ENCODE assay signal across 8 cellular contexts in the genomic region with DNA sequence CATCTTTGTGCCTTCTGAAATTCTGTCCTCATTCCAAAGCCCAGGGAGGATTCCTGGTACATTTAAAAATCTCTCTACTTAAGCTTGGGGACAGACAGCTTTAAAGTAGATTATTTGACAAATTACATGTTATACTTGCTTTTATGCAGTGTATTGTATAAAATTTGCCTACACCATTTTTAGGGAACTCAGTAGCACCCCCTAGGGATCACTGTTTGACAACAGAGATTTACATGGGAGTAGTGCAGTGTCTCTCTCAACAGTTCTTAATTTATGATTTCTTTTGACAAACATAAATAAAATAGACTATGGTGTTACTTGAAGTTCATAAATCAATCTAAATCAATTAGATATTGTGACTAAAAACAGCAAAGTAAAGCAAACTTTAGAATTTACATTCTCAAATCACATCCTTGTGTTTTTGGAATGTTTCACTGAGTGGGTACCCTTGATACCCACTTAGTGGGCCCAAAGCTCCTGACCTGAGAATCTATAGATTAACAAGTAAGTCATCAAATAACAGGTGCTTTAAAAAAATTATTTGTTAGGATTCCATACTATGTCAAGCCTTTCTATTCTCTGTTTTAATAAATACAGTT.
A peak's percentile ranks its signal among the peaks of the same experiment; 100 is the strongest.
DNase-seq lines count a peak whose midpoint lies in the region; ATAC-seq, FAIRE-seq and TF ChIP-seq lines count a peak whose summit lies in the region.

No MANE protein-coding gene starts in this region.

- H4K20me1 ChIP-seq in KMS-11 (ENCODE audit: insufficient read depth), result no peaks in the 10 kb centered on the region

- intact Hi-C loops in prostate gland (cut with DNase I), result no loop called here

- peak; percentile 52 for DNase-seq in EH (ENCODE audit: low read depth)
- peak; percentile 63 for DNase-seq in adipocyte (ENCODE audit: low read depth)
- peak; percentile 52 to 53 for DNase-seq in lung microvascular endothelial cell (ENCODE audit: low read depth in 2 of 2)
- DNase-seq in H54 (ENCODE audit: insufficient read length, low spot score), result no peak
- no peak for DNase-seq in NCI-H1436 treated with DMSO at 0.1 percent for 48 hours (lab: John Stamatoyannopoulos, UW)
- no peak for DNase-seq in prostate gland (ENCODE audit: low spot score)

- H3K4me3 ChIP-seq in KMS-11 (IDR thresholded peaks at IDR 0.05; ENCODE audit: insufficient read depth, low read depth, low read length) (no peak overlapping the region), adipocyte (ENCODE audit: low read length) (no peak overlapping the region), prostate gland (no peak overlapping the region)

- H3K27ac ChIP-seq in KMS-11 (no peak overlapping the region), prostate gland (no peak overlapping the region)

- H3K9ac ChIP-seq in KMS-11 (no peak overlapping the region), adipocyte (ENCODE audit: low read length) (no peak overlapping the region)

- TF ChIP-seq CTCF in KMS-11 (conservative IDR thresholded peaks at IDR 0.05; ENCODE audit: low read depth, low read length) (peak; percentile 48), prostate gland (IDR thresholded peaks at IDR 0.05) (peak in 1 of 4 experiments; percentile 8)

- H3K36me3 ChIP-seq in KMS-11 (ENCODE audit: insufficient read depth), result no peaks in the 10 kb centered on the region
- H3K36me3 ChIP-seq in adipocyte (ENCODE audit: control insufficient read depth, insufficient read depth, low read length, severe bottlenecking), result no peaks in the 10 kb centered on the region
- H3K36me3 ChIP-seq in prostate gland, result no peaks in the 10 kb centered on the region

- no peak for FAIRE-seq in H54 (lab: Jason Lieb, UNC)

- H3K27me3 ChIP-seq in KMS-11 (ENCODE audit: insufficient read depth, low read depth), result no peaks in the 10 kb centered on the region
- no peaks in the 10 kb centered on the region for H3K27me3 ChIP-seq in adipocyte (replicated peaks; ENCODE audit: control insufficient read depth, insufficient read depth, low read length)
- H3K27me3 ChIP-seq in prostate gland (replicated peaks; ENCODE audit: insufficient read depth), result no peaks in the 10 kb centered on the region

- no peak overlapping the region for H2AFZ ChIP-seq in KMS-11 (ENCODE audit: low read depth)

- H3K4me2 ChIP-seq in KMS-11, result no peak overlapping the region

- H3K79me2 ChIP-seq in KMS-11 (ENCODE audit: insufficient read depth, low read depth), result no peaks in the 10 kb centered on the region

- no peak for ATAC-seq in HG03025 (IDR thresholded peaks at IDR 0.05; ENCODE audit: low FRiP score, unreplicated experiment)

- H3K9me3 ChIP-seq in adipocyte (ENCODE audit: control insufficient read depth, low read length), result no peaks in the 10 kb centered on the region
- H3K9me3 ChIP-seq in prostate gland, result no peaks in the 10 kb centered on the region

- TF ChIP-seq POLR2A in H54 (IDR thresholded peaks at IDR 0.05; ENCODE audit: low read depth, low read length) (no peak), prostate gland (IDR thresholded peaks at IDR 0.05) (no peak)

- H3K4me1 ChIP-seq in KMS-11 (ENCODE audit: low read depth, poor library complexity, severe bottlenecking) (peaks cover 4% of the 10 kb centered on the region), adipocyte (ENCODE audit: control insufficient read depth, insufficient read depth, low read length) (peaks cover 33% of the 10 kb centered on the region), prostate gland (replicated peaks) (no peaks in the 10 kb centered on the region)

Comparison
In these comparisons a context has a peak if more than half of its experiments do, and no peak if none do; other contexts are left out.
1. DNase-seq: peak in EH (single experiment), adipocyte (single experiment) and lung microvascular endothelial cell (2 of 2); none in H54 (single experiment), NCI-H1436 treated with DMSO at 0.1 percent for 48 hours (single experiment) and prostate gland (single experiment).